Comparison of ENCODE assay signal across 26 cellular contexts in genomic region chr13:21130116-21130515, GRCh38.
"Had no signal": no experiment of that assay in that cellular context is flagged by ENCODE, and none has a peak within 500 bp of the region (broad histone marks: within the 10 kb centered on the region; RNA-seq: fewer than 3 reads in every experiment).

No MANE protein-coding gene starts in this region.

- H3K4me1 ChIP-seq: adrenal gland, esophagus squamous epithelium, lower lobe of right lung, right atrium auricular region, suprapubic skin, vagina had no signal

- H3K27ac Mint-ChIP-seq: activated CD4-positive, alpha-beta T cell treated with anti-CD3 and anti-CD28 coated beads, Interleukin-2, amount 10 ng/mL, durations not matched to agents 7 days and 5 days; activated naive CD4-positive, alpha-beta T cell treated with anti-CD3 and anti-CD28 coated beads, Interleukin-2, amount 50 U/mL, for 24 hours; activated T-cell treated with anti-CD3 and anti-CD28 coated beads, Interleukin-2, amount 50 U/mL, for 72 hours; mesothelial cell of epicardium; natural killer cell treated with Interleukin-12 subunit alpha and Interleukin-12 subunit beta and Interleukin-15 and Interleukin-18, amount 100 ng/mL, for 72 hours; progenitor cell of endocrine pancreas; stimulated activated naive CD8-positive, alpha-beta T cell treated with anti-CD3 and anti-CD28 coated beads, Interleukin-15, Interleukin-2, amounts not matched to agents 100 ng/mL and 50 ng/mL, for 24 hours had no signal

- H3K4me1 Mint-ChIP-seq: activated CD4-positive, alpha-beta T cell treated with anti-CD3 and anti-CD28 coated beads, Interleukin-2, amount 10 ng/mL, durations not matched to agents 7 days and 5 days; activated naive CD4-positive, alpha-beta T cell treated with anti-CD3 and anti-CD28 coated beads, Interleukin-2, amount 50 U/mL, for 24 hours had no signal

- FAIRE-seq: bronchial epithelial cell, keratinocyte had no signal

- H3K4me3 ChIP-seq: adrenal gland, esophagus squamous epithelium, lower lobe of right lung, right atrium auricular region, skin epidermis, suprapubic skin, vagina had no signal

- H3K9me3 Mint-ChIP-seq: activated CD4-positive, alpha-beta T cell treated with anti-CD3 and anti-CD28 coated beads, Interleukin-2, amount 10 ng/mL, durations not matched to agents 7 days and 5 days; activated naive CD4-positive, alpha-beta T cell treated with anti-CD3 and anti-CD28 coated beads, Interleukin-2, amount 50 U/mL, for 24 hours; activated T-cell treated with anti-CD3 and anti-CD28 coated beads, Interleukin-2, amount 50 U/mL, for 72 hours; mesothelial cell of epicardium; natural killer cell treated with Interleukin-12 subunit alpha and Interleukin-12 subunit beta and Interleukin-15 and Interleukin-18, amount 100 ng/mL, for 72 hours; stimulated activated naive CD8-positive, alpha-beta T cell treated with anti-CD3 and anti-CD28 coated beads, Interleukin-15, Interleukin-2, amounts not matched to agents 100 ng/mL and 50 ng/mL, for 24 hours had no signal

- ATAC-seq: activated T-cell treated with anti-CD3 and anti-CD28 coated beads, Interleukin-2, amount 50 U/mL, for 72 hours; lower lobe of right lung; natural killer cell treated with Interleukin-12 subunit alpha and Interleukin-12 subunit beta and Interleukin-15 and Interleukin-18, amount 100 ng/mL, for 72 hours had no signal

- H3K27ac ChIP-seq: adrenal gland, esophagus squamous epithelium, lower lobe of right lung, right atrium auricular region, skin epidermis, suprapubic skin, vagina had no signal

- H3K4me3 Mint-ChIP-seq: activated CD4-positive, alpha-beta T cell treated with anti-CD3 and anti-CD28 coated beads, Interleukin-2, amount 10 ng/mL, durations not matched to agents 7 days and 5 days; activated naive CD4-positive, alpha-beta T cell treated with anti-CD3 and anti-CD28 coated beads, Interleukin-2, amount 50 U/mL, for 24 hours; activated T-cell treated with anti-CD3 and anti-CD28 coated beads, Interleukin-2, amount 50 U/mL, for 72 hours; mesothelial cell of epicardium; natural killer cell treated with Interleukin-12 subunit alpha and Interleukin-12 subunit beta and Interleukin-15 and Interleukin-18, amount 100 ng/mL, for 72 hours; stimulated activated naive CD8-positive, alpha-beta T cell treated with anti-CD3 and anti-CD28 coated beads, Interleukin-15, Interleukin-2, amounts not matched to agents 100 ng/mL and 50 ng/mL, for 24 hours had no signal

- H3K36me3 ChIP-seq: adrenal gland, esophagus squamous epithelium, lower lobe of right lung, right atrium auricular region, suprapubic skin, vagina had no signal

- DNase-seq: activated CD4-positive, alpha-beta T cell treated with anti-CD3 and anti-CD28 coated beads, Interleukin-2, amount 10 ng/mL, durations not matched to agents 7 days and 5 days; activated effector memory CD4-positive, alpha-beta T cell treated with anti-CD3 and anti-CD28 coated beads, Interleukin-2, amount 50 U/mL, for 16 hours; activated T-cell treated with anti-CD3 and anti-CD28 coated beads, Interleukin-2, amount 50 U/mL, for 72 hours; adrenal gland; cerebellar nuclear complex; cortex of kidney; effector CD8-positive, alpha-beta T cell; esophagus squamous epithelium; lower lobe of right lung; occipital lobe; stimulated activated CD4-positive, alpha-beta T cell treated with anti-CD3 and anti-CD28 coated beads, Interleukin-15, amount 100 ng/mL, for 24 hours; stimulated activated CD4-positive, alpha-beta T cell treated with anti-CD3 and anti-CD28 coated beads, Interleukin-2, amount 100 ng/mL, for 48 hours; T-helper 1 cell; T1000; trophoblast cell had no signal

- H3K27me3 ChIP-seq: esophagus squamous epithelium, right atrium auricular region, suprapubic skin, vagina had no signal

- H3K36me3 Mint-ChIP-seq: activated naive CD4-positive, alpha-beta T cell treated with anti-CD3 and anti-CD28 coated beads, Interleukin-2, amount 50 U/mL, for 24 hours; mesothelial cell of epicardium had no signal

- H3K9me3 ChIP-seq: adrenal gland, esophagus squamous epithelium, lower lobe of right lung, right atrium auricular region, suprapubic skin, vagina had no signal
